18 cellular contexts compared by ENCODE assay signal in the genomic region with DNA sequence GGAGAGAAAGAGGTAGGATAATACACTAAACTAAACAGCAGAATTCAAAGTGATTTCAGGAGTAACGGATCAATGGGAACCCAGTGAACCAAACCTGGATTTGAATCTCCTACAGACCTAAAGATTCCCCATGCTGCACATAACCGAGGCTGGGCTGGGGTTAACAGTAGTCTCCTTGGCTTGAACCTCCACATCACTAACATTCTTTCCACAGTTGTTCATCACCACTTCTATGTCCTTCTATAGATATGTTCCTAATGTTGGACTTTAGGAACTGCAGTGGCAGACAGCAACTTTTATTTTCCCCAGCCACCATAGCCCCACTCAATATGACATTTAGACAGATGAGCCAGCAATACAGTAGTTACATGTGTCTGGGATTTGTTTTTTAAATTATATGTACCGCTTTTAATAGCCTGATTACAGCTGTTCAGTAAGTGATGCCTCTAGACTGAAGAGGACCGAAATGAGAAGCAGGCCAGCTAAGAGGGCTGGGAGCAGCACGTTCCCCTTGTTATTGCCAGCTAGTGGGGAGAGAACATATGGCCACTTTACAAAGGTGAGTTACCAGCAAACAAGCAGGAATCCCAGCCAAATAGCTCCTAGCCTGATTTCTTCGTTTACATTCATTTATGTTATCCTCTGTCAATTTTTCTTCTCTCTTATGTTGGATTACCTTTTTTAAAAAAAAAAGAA.
DNase-seq lines count a peak whose midpoint lies in the region; ATAC-seq and TF ChIP-seq lines count a peak whose summit lies in the region.
"Had no signal": no experiment of that assay in that cellular context is flagged by ENCODE, and none has a peak within 500 bp of the region (broad histone marks: within the 10 kb centered on the region; RNA-seq: fewer than 3 reads in every experiment).

No MANE protein-coding gene starts in this region.

- DNase-seq in EH (ENCODE audit: low read depth) (peak; percentile 50), NCI-H1694 (lab: John Stamatoyannopoulos, UW) (peak; percentile 74), cerebellar cortex (ENCODE audit: low spot score) (peak; percentile 90), right cardiac atrium (no peak), NCI-H187 (lab: John Stamatoyannopoulos, UW) (no peak), ovary (no peak)
- DNase-seq: activated CD4-positive, alpha-beta T cell treated with anti-CD3 and anti-CD28 coated beads, Interleukin-2, amount 50 U/mL, for 1 hour; activated naive CD4-positive, alpha-beta T cell treated with anti-CD3 and anti-CD28 coated beads for 36 hours; activated T-cell treated with anti-CD3 and anti-CD28 coated beads for 4 hours; DND-41; effector CD8-positive, alpha-beta T cell; stimulated activated naive B cell treated with anti-CD40 and anti-IgM and Interleukin-4, amounts not matched to agents 10 μg/mL and 1 μg/mL and 100 μg/mL, for 72 hours; upper lobe of right lung had no signal

- H3K36me3 ChIP-seq in ovary, result no peaks in the 10 kb centered on the region
- H3K36me3 ChIP-seq: upper lobe of right lung had no signal

- intact Hi-C loops in right cardiac atrium (cut with DNase I), result no loop called here
- intact Hi-C loops in ovary (cut with DNase I), result no loop called here

- H3K9me3 ChIP-seq in right cardiac atrium (ENCODE audit: control insufficient read depth, low read length) (no peaks in the 10 kb centered on the region), ovary (no peaks in the 10 kb centered on the region)
- H3K9me3 ChIP-seq: upper lobe of right lung had no signal

- no peaks in the 10 kb centered on the region for H3K27me3 ChIP-seq in right cardiac atrium (ENCODE audit: control insufficient read depth, insufficient read depth)
- H3K27me3 ChIP-seq in ovary, result no peaks in the 10 kb centered on the region
- H3K27me3 ChIP-seq: upper lobe of right lung had no signal

- no peak for TF ChIP-seq POLR2A in ovary (IDR thresholded peaks at IDR 0.05)

- no peak for TF ChIP-seq EP300 in ovary (IDR thresholded peaks at IDR 0.05)

- H3K4me3 ChIP-seq in right cardiac atrium (ENCODE audit: low read length), result no peak overlapping the region
- H3K4me3 ChIP-seq in ovary, result no peak overlapping the region
- H3K4me3 ChIP-seq: K562, upper lobe of right lung had no signal

- ATAC-seq in right cardiac atrium, result peak; percentile 57 to 68
- no peak for ATAC-seq in HG03025 (IDR thresholded peaks at IDR 0.05; ENCODE audit: low FRiP score, unreplicated experiment)
- ATAC-seq in GM19035 (IDR thresholded peaks at IDR 0.05; ENCODE audit: unreplicated experiment), result no peak
- ATAC-seq: K562; stimulated activated naive B cell treated with anti-CD40 and anti-IgM and Interleukin-4, amounts not matched to agents 10 μg/mL and 1 μg/mL and 100 μg/mL, for 72 hours; upper lobe of right lung had no signal

- H3K27ac ChIP-seq in right cardiac atrium (ENCODE audit: low read length) (no peak overlapping the region), ovary (no peak overlapping the region)
- H3K27ac ChIP-seq: HL-60, parathyroid adenoma, upper lobe of right lung had no signal

- H3K4me1 ChIP-seq in right cardiac atrium (ENCODE audit: control insufficient read depth, insufficient read depth, low read length), result no peaks in the 10 kb centered on the region
- no peaks in the 10 kb centered on the region for H3K4me1 ChIP-seq in ovary (ENCODE audit: insufficient read depth)
- H3K4me1 ChIP-seq: parathyroid adenoma, upper lobe of right lung had no signal

- WGBS in right cardiac atrium, result 52% methylated on average over 6 of the region's 6 CpGs
- WGBS in ovary, 3 donors, result 66 to 86% (median 69%) methylated on average over 6 of the region's 6 CpGs

- TF ChIP-seq CTCF in ovary (IDR thresholded peaks at IDR 0.05), result no peak

Comparison
In these comparisons a context has a peak if more than half of its experiments do, and no peak if none do; other contexts are left out.
1. DNase-seq: peak in EH (single experiment), NCI-H1694 (single experiment) and cerebellar cortex (single experiment); none in right cardiac atrium (0 of 3), NCI-H187 (0 of 2) and ovary (0 of 5).
2. ATAC-seq: peak in right cardiac atrium (2 of 2); none in HG03025 (single experiment) and GM19035 (single experiment).